ENCODE assay signal across 21 cellular contexts in genomic region chr1:186708578-186709203, GRCh38. TPM values are rescaled to one million over a fixed set of nuclear protein-coding genes. Genes with fewer than 3 reads are reported as not detected.
DNase-seq lines count a peak whose midpoint lies in the region; ATAC-seq and TF ChIP-seq lines count a peak whose summit lies in the region.
"Had no signal": no experiment of that assay in that cellular context is flagged by ENCODE, and none has a peak within 500 bp of the region (broad histone marks: within the 10 kb centered on the region; RNA-seq: fewer than 3 reads in every experiment).

No MANE protein-coding gene starts in this region.

- TF ChIP-seq CTCF in astrocyte of the spinal cord (IDR thresholded peaks at IDR 0.05; ENCODE audit: low read depth, low read length) (no peak), fibroblast of mammary gland (conservative IDR thresholded peaks at IDR 0.05; ENCODE audit: control insufficient read depth, insufficient read depth, low read depth, low read length) (no peak), omental fat pad (IDR thresholded peaks at IDR 0.05) (no peak)

- no peak overlapping the region for H3K27ac ChIP-seq in GM23248
- H3K27ac ChIP-seq: neutrophil, skin epidermis, thyroid gland had no signal

- H2AFZ ChIP-seq in GM23248 = no peak overlapping the region

- no peaks in the 10 kb centered on the region for H3K9me3 ChIP-seq in GM23248 (ENCODE audit: low read depth)
- H3K9me3 ChIP-seq: neutrophil, thyroid gland had no signal

- no peaks in the 10 kb centered on the region for H3K4me1 ChIP-seq in GM23248 (ENCODE audit: insufficient read depth)
- H3K4me1 ChIP-seq: thyroid gland had no signal

- peak; percentile 65 for DNase-seq in GM23248
- DNase-seq in astrocyte of the spinal cord (ENCODE audit: low read depth, low spot score) = peak; percentile 14
- DNase-seq in fibroblast of mammary gland (ENCODE audit: low read depth) = peak; percentile 54
- DNase-seq in omental fat pad (ENCODE audit: low spot score) = no peak
- DNase-seq in activated T-cell treated with anti-CD3 and anti-CD28 coated beads, Interleukin-2, amount 50 U/mL, for 48 hours = no peak
- DNase-seq: activated CD4-positive, alpha-beta T cell treated with anti-CD3 and anti-CD28 coated beads, Interleukin-2, amount 50 U/mL, for 1 hour; CD4-positive, alpha-beta memory T cell; DMS153; NCI-H1105 treated with DMSO at 0.1 percent for 48 hours; NCI-H2081 treated with DMSO at 0.1 percent for 48 hours; NCI-H510A; SIG-M5; stimulated activated CD4-positive, alpha-beta T cell treated with anti-CD3 and anti-CD28 coated beads, Interleukin-4, amount 100 ng/mL, for 4 hours; T-helper 1 cell; thyroid gland had no signal

- ATAC-seq in omental fat pad (ENCODE audit: low FRiP score) = peak; percentile 67
- ATAC-seq in HG03378 (IDR thresholded peaks at IDR 0.05; ENCODE audit: unreplicated experiment) = no peak
- ATAC-seq in HG02885 (IDR thresholded peaks at IDR 0.05; ENCODE audit: poor library complexity, unreplicated experiment) = no peak
- ATAC-seq in GM18519 (IDR thresholded peaks at IDR 0.05; ENCODE audit: low FRiP score, unreplicated experiment) = no peak

- H3K79me2 ChIP-seq in GM23248 (ENCODE audit: insufficient read depth) = no peaks in the 10 kb centered on the region

- no peaks in the 10 kb centered on the region for H3K9me2 ChIP-seq in GM23248 (ENCODE audit: insufficient read depth)

- no peak overlapping the region for H3K9ac ChIP-seq in GM23248

- H3F3A ChIP-seq in GM23248 (ENCODE audit: insufficient read depth) = no peaks in the 10 kb centered on the region

- no peaks in the 10 kb centered on the region for H4K20me1 ChIP-seq in GM23248 (ENCODE audit: insufficient read depth)

- in situ Hi-C loops in GM23248 (cut with MboI) = no loop called here
- in situ Hi-C loops in astrocyte of the spinal cord (cut with HindIII; ENCODE audit: low sequenced_read_pairs) = no loop called here

- H3K36me3 ChIP-seq in GM23248 (ENCODE audit: low read depth) = no peaks in the 10 kb centered on the region
- H3K36me3 ChIP-seq: neutrophil, thyroid gland had no signal

- no peaks in the 10 kb centered on the region for H3K27me3 ChIP-seq in GM23248 (replicated peaks; ENCODE audit: insufficient read depth)
- H3K27me3 ChIP-seq: neutrophil, thyroid gland had no signal

- H3K4me2 ChIP-seq in GM23248 (ENCODE audit: unreplicated experiment) = peak overlapping the region; percentile 16

- H3K4me3 ChIP-seq in GM23248 (no peak overlapping the region), astrocyte of the spinal cord (ENCODE audit: low read depth, low read length) (no peak overlapping the region), fibroblast of mammary gland (ENCODE audit: control insufficient read depth, low read depth, low read length) (no peak overlapping the region)
- H3K4me3 ChIP-seq: skin epidermis, thyroid gland had no signal

- 52 to 55% methylated on average over 6 to 8 of the region's 8 CpGs for WGBS in GM23248 (ENCODE audit: low coverage in 1 of 2, low lambda C conversion rate in 2 of 2, missing lambda C conversion rate in 2 of 2), 2 experiments

RNA-seq across cellular contexts. Expression of gene PTGS2, which starts 28.5 kb away (rescaled TPM):
- total RNA-seq in GM23248 (2014; rRNA removed; shearing (Covaris generic)) = 67.9 and 69.3 TPM in 2 replicates
- polyA plus RNA-seq in GM23248 (2016; fragmentation: Nextera tagmentation; extraction: Ambion mirVana) = 50.4 and 50.8 TPM in 2 replicates
- 10 to 100 TPM in 2 of 4 donors, 1 to 10 TPM in 2; 2.8 to 44.9 (median 12.9) TPM for total RNA-seq in omental fat pad
- total RNA-seq: CD4-positive, alpha-beta memory T cell; myocyte had no signal
- polyA plus RNA-seq: CD4-positive, alpha-beta memory T cell had no signal

Comparison
In these comparisons a context has a peak if more than half of its experiments do, and no peak if none do; other contexts are left out.
1. DNase-seq: peak in GM23248 (single experiment), astrocyte of the spinal cord (single experiment) and fibroblast of mammary gland (single experiment); none in omental fat pad (single experiment) and activated T-cell treated with anti-CD3 and anti-CD28 coated beads, Interleukin-2, amount 50 U/mL, for 48 hours (0 of 2).